ENCODE assay signal across 8 cellular contexts in genomic region chr11:12864316-12865156, GRCh38.
DNase-seq lines count a peak whose midpoint lies in the region; ATAC-seq, FAIRE-seq and TF ChIP-seq lines count a peak whose summit lies in the region.
"Had no signal": no experiment of that assay in that cellular context is flagged by ENCODE, and none has a peak within 500 bp of the region (broad histone marks: within the 10 kb centered on the region; RNA-seq: fewer than 3 reads in every experiment).

No MANE protein-coding gene starts in this region.

- CTCF ChIA-PET in GM10248 (lab: Yijun Ruan, JAX): interaction anchor here (1.9 kb wide), 1 partner anchor 24 kb away, joined by 6 read pairs; no protein-coding TSS in a partner anchor

- TF ChIP-seq EP300 in sigmoid colon (IDR thresholded peaks at IDR 0.05): peak in 2 of 4 donors; percentile 10 to 62

- H3K4me3 Mint-ChIP-seq in glutamatergic neuron (ENCODE audit: unreplicated experiment): peak overlapping the region; percentile 44

- H3K27ac ChIP-seq in sigmoid colon: peak overlapping the region in 3 of 4 donors; percentile 72 to 80 (median 79)
- H3K27ac ChIP-seq: parathyroid adenoma had no signal

- ATAC-seq in HG03342 (IDR thresholded peaks at IDR 0.05; ENCODE audit: unreplicated experiment) (peak; percentile 47), GM21528 (IDR thresholded peaks at IDR 0.05; ENCODE audit: low FRiP score, unreplicated experiment) (no peak)

- intact Hi-C loops in sigmoid colon (cut with DNase I): no loop called here

- H3K4me3 ChIP-seq in sigmoid colon: no peak overlapping the region

- no peak for FAIRE-seq in RCC 7860 (lab: Jason Lieb, UNC)

- TF ChIP-seq CTCF in glutamatergic neuron (IDR thresholded peaks at IDR 0.05; ENCODE audit: partially characterized antibody, unreplicated experiment) (no peak), sigmoid colon (IDR thresholded peaks at IDR 0.05) (no peak), GM10248 (IDR thresholded peaks at IDR 0.05; ENCODE audit: control extremely low read depth, extremely low read depth, low read depth, missing control alignments) (no peak)

- H3K9me3 ChIP-seq in sigmoid colon: no peaks in the 10 kb centered on the region

- POLR2A ChIA-PET in GM10248 (lab: Yijun Ruan, JAX): no interaction called here

- peaks cover 0 to 87% (median 65%) of the 10 kb centered on the region in 4 donors for H3K4me1 ChIP-seq in sigmoid colon

- 31 to 46% methylated on average over 13 of the region's 13 CpGs for WGBS in sigmoid colon, 2 donors

- peak; percentile 23 for DNase-seq in RCC 7860 (ENCODE audit: low spot score)
- no peak for DNase-seq in glutamatergic neuron
- no peak for DNase-seq in sigmoid colon
- DNase-seq in activated T-cell treated with anti-CD3 and anti-CD28 coated beads, Interleukin-2, amount 50 U/mL, for 48 hours: no peak
- no peak for DNase-seq in GM10248 (ENCODE audit: extremely low spot score)

- no peaks in the 10 kb centered on the region for H3K36me3 ChIP-seq in sigmoid colon

- H3K4me1 Mint-ChIP-seq in glutamatergic neuron (ENCODE audit: low read depth, unreplicated experiment): peaks cover 35% of the 10 kb centered on the region

- peak overlapping the region; percentile 35 for H3K27ac Mint-ChIP-seq in glutamatergic neuron (ENCODE audit: unreplicated experiment)

- H3K9me3 Mint-ChIP-seq in glutamatergic neuron (ENCODE audit: unreplicated experiment): peaks cover 1% of the 10 kb centered on the region

- no peaks in the 10 kb centered on the region for H3K27me3 ChIP-seq in sigmoid colon

- no peak for TF ChIP-seq POLR2A in sigmoid colon (IDR thresholded peaks at IDR 0.05)

- H3K27me3 Mint-ChIP-seq in glutamatergic neuron (ENCODE audit: unreplicated experiment): no peaks in the 10 kb centered on the region

- no peaks in the 10 kb centered on the region for H3K36me3 Mint-ChIP-seq in glutamatergic neuron (ENCODE audit: unreplicated experiment)
